ENCODE assay signal across 1 cellular context in the genomic region with DNA sequence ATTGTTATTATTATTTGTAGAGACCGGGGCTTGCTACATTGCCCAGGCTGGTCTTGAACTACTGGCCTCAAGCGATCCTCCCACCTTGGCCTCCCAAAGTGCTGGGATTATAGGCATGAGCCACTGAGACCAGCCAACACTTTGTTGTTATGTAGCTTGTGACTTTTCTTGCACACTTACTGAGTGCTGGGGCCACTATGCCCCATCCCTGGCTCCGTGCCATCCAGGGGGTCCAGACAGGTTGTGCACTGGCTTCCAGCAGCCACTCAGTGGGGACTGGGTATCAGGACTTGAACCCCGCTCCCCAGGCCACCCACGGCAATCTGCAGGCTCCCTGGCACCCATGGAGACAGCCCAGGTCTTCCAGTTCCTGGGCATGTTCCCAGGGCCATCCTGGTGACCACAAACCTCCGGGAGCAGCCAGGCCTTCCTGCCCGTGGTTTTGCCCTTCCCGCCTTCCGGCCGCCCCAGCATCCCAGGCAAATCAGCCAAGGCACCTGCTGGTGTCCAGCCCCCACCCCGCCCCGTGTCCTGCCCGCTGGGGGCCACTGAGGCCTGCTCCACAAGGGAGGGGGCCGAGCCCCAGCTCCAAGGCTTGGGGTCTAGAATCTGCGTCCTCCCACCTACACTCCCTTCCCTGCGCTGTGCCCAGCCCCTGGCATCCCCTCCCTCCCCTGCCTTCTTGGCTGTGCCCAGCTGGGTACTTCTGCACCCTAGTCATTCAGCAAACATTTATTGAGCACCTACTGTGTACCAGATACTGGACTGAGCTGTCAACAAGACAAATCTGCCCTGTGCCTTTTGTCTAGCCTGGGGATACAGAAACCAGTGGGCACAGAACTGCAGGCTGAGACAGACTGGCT.
TF ChIP-seq lines count a peak whose summit lies in the region.

No MANE protein-coding gene starts in this region.

TF ChIP-seq in HCT116, 20 proteins besides CTCF, POLR2A, EP300 and RAD21 (continued from another document):
- TF ChIP-seq, protein P1, sequence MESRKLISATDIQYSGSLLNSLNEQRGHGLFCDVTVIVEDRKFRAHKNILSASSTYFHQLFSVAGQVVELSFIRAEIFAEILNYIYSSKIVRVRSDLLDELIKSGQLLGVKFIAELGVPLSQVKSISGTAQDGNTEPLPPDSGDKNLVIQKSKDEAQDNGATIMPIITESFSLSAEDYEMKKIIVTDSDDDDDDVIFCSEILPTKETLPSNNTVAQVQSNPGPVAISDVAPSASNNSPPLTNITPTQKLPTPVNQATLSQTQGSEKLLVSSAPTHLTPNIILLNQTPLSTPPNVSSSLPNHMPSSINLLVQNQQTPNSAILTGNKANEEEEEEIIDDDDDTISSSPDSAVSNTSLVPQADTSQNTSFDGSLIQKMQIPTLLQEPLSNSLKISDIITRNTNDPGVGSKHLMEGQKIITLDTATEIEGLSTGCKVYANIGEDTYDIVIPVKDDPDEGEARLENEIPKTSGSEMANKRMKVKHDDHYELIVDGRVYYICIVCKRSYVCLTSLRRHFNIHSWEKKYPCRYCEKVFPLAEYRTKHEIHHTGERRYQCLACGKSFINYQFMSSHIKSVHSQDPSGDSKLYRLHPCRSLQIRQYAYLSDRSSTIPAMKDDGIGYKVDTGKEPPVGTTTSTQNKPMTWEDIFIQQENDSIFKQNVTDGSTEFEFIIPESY (IDR thresholded peaks at IDR 0.05; ENCODE audit: extremely low read depth, insufficient replicate concordance, low read length) = no peak
- no peak for TF ChIP-seq POLR2AphosphoS5 (IDR thresholded peaks at IDR 0.05; ENCODE audit: low read depth, low read length)
- no peak for TF ChIP-seq YY1 (IDR thresholded peaks at IDR 0.05; ENCODE audit: extremely low read depth, insufficient replicate concordance, low read depth, low read length)
- TF ChIP-seq ZFX (IDR thresholded peaks at IDR 0.05) = no peak; the same call in 1 of the 2 replicates
- TF ChIP-seq ELF1 (IDR thresholded peaks at IDR 0.05; ENCODE audit: borderline replicate concordance, low read depth) = no peak
- TF ChIP-seq FOSL1 (IDR thresholded peaks at IDR 0.05; ENCODE audit: low read depth) = no peak
- TF ChIP-seq EGR1 (IDR thresholded peaks at IDR 0.05; ENCODE audit: low read depth) = no peak
- TF ChIP-seq JUND (IDR thresholded peaks at IDR 0.05) = no peak
- TF ChIP-seq EZH2phosphoT487 (IDR thresholded peaks at IDR 0.05; ENCODE audit: borderline replicate concordance) = no peak
- TF ChIP-seq CEBPB (IDR thresholded peaks at IDR 0.05; ENCODE audit: low read depth) = no peak
TF ChIP-seq in HCT116: peak in this region for 0.
